Comparison of ENCODE assay signal across 24 cellular contexts in genomic region chr4:125776146-125776545, GRCh38.
DNase-seq lines count a peak whose midpoint lies in the region; ATAC-seq, FAIRE-seq and TF ChIP-seq lines count a peak whose summit lies in the region.
"Had no signal": no experiment of that assay in that cellular context is flagged by ENCODE, and none has a peak within 500 bp of the region (broad histone marks: within the 10 kb centered on the region; RNA-seq: fewer than 3 reads in every experiment).

No MANE protein-coding gene starts in this region.

- no TSS peak for BruUV-seq in K562 (replicated peaks; lab: Mats Ljungman, UMichigan)

- H3K4me3 ChIP-seq in A549 (no peak overlapping the region), K562 (no peak overlapping the region), iPS-18c (ENCODE audit: insufficient read depth, low read depth, low read length) (peak overlapping the region; percentile 9; the same call in 1 of the 2 replicates)
- H3K4me3 ChIP-seq: BLaER1, GM12878 had no signal

- DNase-seq in A549 (ENCODE audit: low read depth in 1 of 2, low spot score in 1 of 2), result no peak
- no peak for DNase-seq in K562 (ENCODE audit: extremely low read depth in 1 of 4, low spot score in 3 of 4)
- no peak for DNase-seq in middle frontal gyrus (ENCODE audit: extremely low spot score, low spot score)
- no peak for DNase-seq in NCI-H1417 treated with DMSO at 0.1 percent for 48 hours (lab: John Stamatoyannopoulos, UW)
- DNase-seq: ACHN; BE2C; C1 segment of cervical spinal cord; CD4-positive, alpha-beta memory T cell; CD4-positive, CD25-positive, alpha-beta regulatory T cell; CD8-positive, alpha-beta memory T cell; COR-L47; DMS 273 treated with DMSO at 0.1 percent for 48 hours; DMS153; DMS53; DMS79; DND-41; EL; GDM1 had no signal

- H3K4me2 ChIP-seq in A549, result no peak overlapping the region
- no peak overlapping the region for H3K4me2 ChIP-seq in K562 (ENCODE audit: insufficient read depth, low read length)
- H3K4me2 ChIP-seq: BLaER1 had no signal

- H3K9ac ChIP-seq in K562 (ENCODE audit: insufficient read depth in 1 of 2, low read depth in 2 of 2, low read length in 2 of 2), result no peak overlapping the region
- H3K9ac ChIP-seq: BLaER1 had no signal

- no peaks in the 10 kb centered on the region for H3K27me3 ChIP-seq in K562 (ENCODE audit: control insufficient read depth in 2 of 2, insufficient read depth in 2 of 2, low read length in 2 of 2)
- H3K27me3 ChIP-seq: BE2C, BLaER1 had no signal

- H3K4me1 ChIP-seq in A549 (no peaks in the 10 kb centered on the region), K562 (replicated peaks in 1 of 2; ENCODE audit: control insufficient read depth in 2 of 2, insufficient read depth in 2 of 2, low read length in 2 of 2) (no peaks in the 10 kb centered on the region)
- H3K4me1 ChIP-seq: BLaER1 had no signal

- TF ChIP-seq EP300 in A549 (IDR thresholded peaks at IDR 0.05) (no peak), K562 (IDR thresholded peaks at IDR 0.05; ENCODE audit: low read length) (no peak)

- ATAC-seq in A549, result no peak
- ATAC-seq in K562, result no peak
- ATAC-seq: GM12878 had no signal

- H3K9me3 ChIP-seq in A549, result no peaks in the 10 kb centered on the region
- no peaks in the 10 kb centered on the region for H3K9me3 ChIP-seq in K562 (replicated peaks; ENCODE audit: control insufficient read depth, insufficient read depth, low read depth, low read length)
- peaks cover 8% of the 10 kb centered on the region for H3K9me3 ChIP-seq in iPS-18c (ENCODE audit: control insufficient read depth, insufficient read depth, low read length)
- H3K9me3 ChIP-seq: BE2C had no signal

- H3K36me3 ChIP-seq in K562 (ENCODE audit: control insufficient read depth, insufficient read depth, low read length), result no peaks in the 10 kb centered on the region
- H3K36me3 ChIP-seq: BE2C, BLaER1 had no signal

- H3K27ac ChIP-seq in A549 (no peak overlapping the region), K562 (ENCODE audit: extremely low read depth, low read depth, low read length) (no peak overlapping the region)
- H3K27ac ChIP-seq: 22Rv1, BLaER1 had no signal

- H3K9me1 ChIP-seq in K562 (ENCODE audit: control insufficient read depth, insufficient read depth, low read length), result no peaks in the 10 kb centered on the region

- H4K20me1 ChIP-seq in K562 (replicated peaks; ENCODE audit: control insufficient read depth, insufficient read depth, low read length), result no peaks in the 10 kb centered on the region
- H4K20me1 ChIP-seq: BLaER1 had no signal

- intact Hi-C loops in K562 (cut with micrococcal nuclease), result no loop called here

- no peak for TF ChIP-seq POLR2A in A549 (IDR thresholded peaks at IDR 0.05; ENCODE audit: low read length)
- no peak for TF ChIP-seq POLR2A in K562 (conservative IDR thresholded peaks at IDR 0.05)

- CTCF ChIA-PET in A549 (lab: Yijun Ruan, JAX), result no interaction called here
- CTCF ChIA-PET in K562 (lab: Yijun Ruan, JAX; ENCODE audit: low intra/inter-chr PET ratio), result no interaction called here

- FAIRE-seq in A549 (lab: Jason Lieb, UNC) (no peak), K562 (lab: Jason Lieb, UNC) (no peak)
- FAIRE-seq: GM12878, GM12892, GM18507 had no signal

- TF ChIP-seq CTCF in A549 (IDR thresholded peaks at IDR 0.05) (no peak), K562 (IDR thresholded peaks at IDR 0.05 in 2 of 3, conservative IDR thresholded peaks at IDR 0.05 in 1 of 3; ENCODE audit: insufficient read depth in 2 of 3, low read depth in 1 of 3, low read length in 3 of 3) (no peak)

- no peak overlapping the region for H2AFZ ChIP-seq in K562 (ENCODE audit: low read depth, low read length)

- in situ Hi-C loops in K562 (cut with MboI), result no loop called here

- no peaks in the 10 kb centered on the region for H3K79me2 ChIP-seq in K562 (ENCODE audit: control insufficient read depth, insufficient read depth, low read length)

- POLR2A ChIA-PET in A549 (lab: Yijun Ruan, JAX) (no interaction called here), K562 (lab: Yijun Ruan, JAX) (interaction anchor here (0.5 kb wide), 1 partner anchor 1945 kb away, joined by 3 read pairs; no protein-coding TSS in a partner anchor)

- no peak for TF ChIP-seq RAD21 in A549 (conservative IDR thresholded peaks at IDR 0.05 in 1 of 2, IDR thresholded peaks at IDR 0.05 in 1 of 2)
- TF ChIP-seq RAD21 in K562 (CRISPR knock-in tag; conservative IDR thresholded peaks at IDR 0.05 in 1 of 2, IDR thresholded peaks at IDR 0.05 in 1 of 2), result no peak

- WGBS in A549 (ENCODE audit: missing lambda C conversion rate), result 27% methylated on average over 4 of the region's 4 CpGs
- 0% methylated on average over 4 of the region's 4 CpGs for WGBS in K562 (ENCODE audit: insufficient coverage, low coverage, missing lambda C conversion rate)

TF ChIP-seq in A549, 52 proteins besides CTCF, POLR2A, EP300 and RAD21:
- TF ChIP-seq ZFP36 (IDR thresholded peaks at IDR 0.05; ENCODE audit: borderline replicate concordance, partially characterized antibody), result peak; percentile 40
- TF ChIP-seq TP53 (CRISPR knock-in tag; IDR thresholded peaks at IDR 0.05), result no peak
- TF ChIP-seq GATA3 (IDR thresholded peaks at IDR 0.05; ENCODE audit: borderline replicate concordance), result no peak
- TF ChIP-seq EHF (CRISPR knock-in tag; IDR thresholded peaks at IDR 0.05), result no peak
TF ChIP-seq in A549: peak in this region for 1.

TF ChIP-seq in K562, 482 proteins besides CTCF, POLR2A, EP300 and RAD21:
- TF ChIP-seq YY1 (IDR thresholded peaks at IDR 0.05; ENCODE audit: borderline replicate concordance in 1 of 3, control insufficient read depth in 1 of 3, extremely low read depth in 1 of 3, insufficient read depth in 3 of 3, insufficient read length in 1 of 3, insufficient replicate concordance in 2 of 3, low read depth in 1 of 3, low read length in 2 of 3) (no peak), HMGXB4 (CRISPR knock-in tag; IDR thresholded peaks at IDR 0.05) (no peak), ZFP36 (IDR thresholded peaks at IDR 0.05; ENCODE audit: low read depth, low read length, partially characterized antibody) (peak; percentile 30), SRF (CRISPR knock-in tag; IDR thresholded peaks at IDR 0.05) (no peak), GMEB1 (CRISPR knock-in tag; IDR thresholded peaks at IDR 0.05) (no peak)

Comparison
In these comparisons a context has a peak if more than half of its experiments do, and no peak if none do; other contexts are left out.
1. Of the 35 proteins assayed by ChIP-seq in both K562 and A549: peak only in K562: none; only in A549: none; in both: ZFP36; in neither: 34.